1 cellular context compared by ENCODE assay signal in the genomic region with DNA sequence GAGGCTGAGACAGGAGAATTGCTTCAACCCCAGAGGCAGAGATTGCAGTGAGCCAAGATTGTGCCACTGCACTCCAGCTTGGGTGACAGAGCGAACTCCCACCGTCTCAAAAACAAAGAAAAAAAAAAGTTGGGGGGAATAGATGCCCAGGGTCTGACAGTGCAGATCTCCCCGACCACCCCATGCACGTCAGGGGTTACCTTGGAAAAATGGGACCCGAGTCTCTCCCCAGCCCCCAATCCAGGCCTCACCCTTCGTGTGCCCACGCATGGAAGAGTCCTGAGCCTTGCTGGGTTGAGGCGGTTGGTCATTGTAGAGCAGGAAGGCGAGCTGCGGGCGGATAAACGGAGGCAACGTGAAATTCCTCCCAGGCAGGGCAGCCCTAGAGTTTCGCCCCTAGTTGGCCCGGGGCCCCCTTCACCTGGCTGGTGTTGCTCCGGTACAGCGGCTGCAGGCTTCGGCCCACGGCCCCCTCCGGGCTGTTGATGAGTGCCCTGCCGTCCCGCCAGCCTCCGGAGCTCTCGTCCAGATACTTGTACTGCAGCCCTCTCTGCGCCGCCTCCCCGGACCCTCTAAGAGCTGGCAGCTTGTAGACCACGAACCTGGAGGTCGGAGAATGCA.
TF ChIP-seq lines count a peak whose summit lies in the region.

No MANE protein-coding gene starts in this region.

TF ChIP-seq in A549, 52 proteins besides CTCF, POLR2A, EP300 and RAD21:
- no peak for TF ChIP-seq FOXS1 (CRISPR knock-in tag; IDR thresholded peaks at IDR 0.05)
- no peak for TF ChIP-seq ESRRA (IDR thresholded peaks at IDR 0.05; ENCODE audit: borderline replicate concordance, low read length)
- TF ChIP-seq RFX5 (IDR thresholded peaks at IDR 0.05): no peak
- TF ChIP-seq NPAS2 (CRISPR knock-in tag; IDR thresholded peaks at IDR 0.05; ENCODE audit: borderline replicate concordance): no peak
- TF ChIP-seq SREBF2 (IDR thresholded peaks at IDR 0.05): no peak
- TF ChIP-seq MAZ (IDR thresholded peaks at IDR 0.05; ENCODE audit: borderline replicate concordance, low read depth, low read length): no peak
- no peak for TF ChIP-seq ZNF302 (CRISPR knock-in tag; IDR thresholded peaks at IDR 0.05)
- TF ChIP-seq CEBPB (IDR thresholded peaks at IDR 0.05): no peak
- TF ChIP-seq FOSL2 (IDR thresholded peaks at IDR 0.05): no peak
- TF ChIP-seq FOSL2 (CRISPR knock-in tag; IDR thresholded peaks at IDR 0.05): no peak
- TF ChIP-seq, protein P1, sequence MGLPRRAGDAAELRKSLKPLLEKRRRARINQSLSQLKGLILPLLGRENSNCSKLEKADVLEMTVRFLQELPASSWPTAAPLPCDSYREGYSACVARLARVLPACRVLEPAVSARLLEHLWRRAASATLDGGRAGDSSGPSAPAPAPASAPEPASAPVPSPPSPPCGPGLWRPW (IDR thresholded peaks at IDR 0.05): no peak
- no peak for TF ChIP-seq RARB (CRISPR knock-in tag; IDR thresholded peaks at IDR 0.05)
- no peak for TF ChIP-seq HOXB13 (CRISPR knock-in tag; IDR thresholded peaks at IDR 0.05; ENCODE audit: low read depth)
- TF ChIP-seq, protein P2, sequence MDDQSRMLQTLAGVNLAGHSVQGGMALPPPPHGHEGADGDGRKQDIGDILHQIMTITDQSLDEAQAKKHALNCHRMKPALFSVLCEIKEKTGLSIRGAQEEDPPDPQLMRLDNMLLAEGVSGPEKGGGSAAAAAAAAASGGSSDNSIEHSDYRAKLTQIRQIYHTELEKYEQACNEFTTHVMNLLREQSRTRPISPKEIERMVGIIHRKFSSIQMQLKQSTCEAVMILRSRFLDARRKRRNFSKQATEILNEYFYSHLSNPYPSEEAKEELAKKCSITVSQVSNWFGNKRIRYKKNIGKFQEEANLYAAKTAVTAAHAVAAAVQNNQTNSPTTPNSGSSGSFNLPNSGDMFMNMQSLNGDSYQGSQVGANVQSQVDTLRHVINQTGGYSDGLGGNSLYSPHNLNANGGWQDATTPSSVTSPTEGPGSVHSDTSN (IDR thresholded peaks at IDR 0.05): no peak
- no peak for TF ChIP-seq CHD4 (IDR thresholded peaks at IDR 0.05; ENCODE audit: borderline replicate concordance)
- no peak for TF ChIP-seq KDM5A (IDR thresholded peaks at IDR 0.05)
- no peak for TF ChIP-seq MYC (IDR thresholded peaks at IDR 0.05; ENCODE audit: borderline replicate concordance, low read length)
- TF ChIP-seq CHD2 (IDR thresholded peaks at IDR 0.05; ENCODE audit: low read length, partially characterized antibody): no peak
- no peak for TF ChIP-seq HOXA7 (CRISPR knock-in tag; IDR thresholded peaks at IDR 0.05)
- TF ChIP-seq ZC3H11A (IDR thresholded peaks at IDR 0.05): no peak
TF ChIP-seq in A549: peak in this region for 0.
